In the genomic region with DNA sequence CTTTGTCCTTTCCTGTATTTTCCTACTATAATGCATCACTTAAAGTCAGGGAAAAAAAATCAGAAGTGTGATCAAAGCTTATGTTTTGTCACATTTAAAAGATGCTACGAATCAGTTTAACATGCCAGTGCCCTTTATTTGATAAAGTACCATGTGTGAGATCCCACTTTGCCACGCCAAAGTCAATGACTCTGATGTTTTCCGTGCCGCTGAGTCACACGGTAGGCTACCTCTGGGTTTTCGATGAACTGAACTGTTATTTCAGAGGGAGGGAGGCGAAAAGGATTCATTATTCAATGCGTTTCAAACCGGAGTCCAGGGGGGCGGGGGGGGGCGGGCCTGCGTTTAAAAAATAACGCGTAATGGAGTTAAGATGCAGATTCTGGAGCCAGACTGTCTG, we compare ENCODE assay signal across 8 cellular contexts.
DNase-seq lines count a peak whose midpoint lies in the region; ATAC-seq and TF ChIP-seq lines count a peak whose summit lies in the region.

No MANE protein-coding gene starts in this region.

- in situ Hi-C loops in GM13977 (cut with MboI; ENCODE audit: low pct_unique_long_range_greater_than_20kb, low sequenced_read_pairs, unreplicated experiment): no loop called here

- TF ChIP-seq CTCF in GM13977 (IDR thresholded peaks at IDR 0.05; ENCODE audit: extremely low read depth, insufficient read depth, missing control alignments): no peak
- TF ChIP-seq CTCF in RWPE2 (IDR thresholded peaks at IDR 0.05; ENCODE audit: poor library complexity, severe bottlenecking): no peak
- TF ChIP-seq CTCF in fibroblast of the aortic adventitia (IDR thresholded peaks at IDR 0.05; ENCODE audit: insufficient read depth, low read length): no peak

- H3K9me3 ChIP-seq in RWPE2 (ENCODE audit: severe bottlenecking) (no peaks in the 10 kb centered on the region), skeletal muscle satellite cell (replicated peaks; ENCODE audit: low read length) (no peaks in the 10 kb centered on the region)

- H3K27me3 ChIP-seq in RWPE2 (ENCODE audit: insufficient read depth, poor library complexity, severe bottlenecking) (no peaks in the 10 kb centered on the region), skeletal muscle satellite cell (ENCODE audit: control insufficient read depth, insufficient read depth, low read length) (no peaks in the 10 kb centered on the region)

- DNase-seq in GM13977 (ENCODE audit: low spot score) (peak; percentile 25), RWPE2 (ENCODE audit: low spot score) (no peak), fibroblast of the aortic adventitia (ENCODE audit: low read depth) (peak; percentile 21), UCSD-AML1 (lab: John Stamatoyannopoulos, UW; ENCODE audit: unreplicated experiment) (no peak), midbrain (lab: John Stamatoyannopoulos, UW) (no peak), DMS 273 treated with DMSO at 0.1 percent for 48 hours (lab: John Stamatoyannopoulos, UW) (no peak)

- H3K9ac ChIP-seq in skeletal muscle satellite cell (ENCODE audit: low read depth, low read length): peak overlapping the region; percentile 80

- peak overlapping the region; percentile 89 for H3K4me2 ChIP-seq in skeletal muscle satellite cell (ENCODE audit: low read length)

- H3K4me3 ChIP-seq in RWPE2 (ENCODE audit: severe bottlenecking) (peak overlapping the region; percentile 25), fibroblast of the aortic adventitia (ENCODE audit: low read depth, low read length) (peak overlapping the region; percentile 59), skeletal muscle satellite cell (ENCODE audit: low read length) (peak overlapping the region; percentile 72)

- ATAC-seq in RWPE2 (ENCODE audit: low read depth) (no peak; the same call in 2 of the 3 replicates), esophagus mucosa (no peak)

- H3K27ac ChIP-seq in RWPE2 (ENCODE audit: poor library complexity, severe bottlenecking): peak overlapping the region; percentile 17

- no peaks in the 10 kb centered on the region for H3K36me3 ChIP-seq in RWPE2 (ENCODE audit: low read depth)
- no peaks in the 10 kb centered on the region for H3K36me3 ChIP-seq in skeletal muscle satellite cell (ENCODE audit: insufficient read depth, low read length)

- H3K4me1 ChIP-seq in RWPE2 (ENCODE audit: insufficient read depth, poor library complexity, severe bottlenecking): no peaks in the 10 kb centered on the region
- peaks cover 6% of the 10 kb centered on the region for H3K4me1 ChIP-seq in skeletal muscle satellite cell (ENCODE audit: control insufficient read depth, insufficient read depth, low read length)

Comparison
In these comparisons a context has a peak if more than half of its experiments do, and no peak if none do; other contexts are left out.
1. DNase-seq: peak in GM13977 (single experiment) and fibroblast of the aortic adventitia (single experiment); none in RWPE2 (single experiment), UCSD-AML1 (single experiment), midbrain (single experiment) and DMS 273 treated with DMSO at 0.1 percent for 48 hours (single experiment).
2. Peak in every context shown above with its lines, with median percentiles within 50 percentile points of each other: H3K4me3 ChIP-seq.